ENCODE assay signal across 8 cellular contexts in genomic region chr22:36371920-36372319, GRCh38. TPM values are rescaled to one million over a fixed set of nuclear protein-coding genes. Genes with fewer than 3 reads are reported as not detected.
A peak's percentile ranks its signal among the peaks of the same experiment; 100 is the strongest.
DNase-seq lines count a peak whose midpoint lies in the region; ATAC-seq and TF ChIP-seq lines count a peak whose summit lies in the region.

No MANE protein-coding gene starts in this region.

- H2BK15ac ChIP-seq in mesendoderm (replicated peaks; ENCODE audit: low read depth) = no peak overlapping the region

- no peaks in the 10 kb centered on the region for H3K9me3 Mint-ChIP-seq in activated naive CD4-positive, alpha-beta T cell treated with anti-CD3 and anti-CD28 coated beads for 36 hours

- intact Hi-C loops in activated naive CD4-positive, alpha-beta T cell treated with anti-CD3 and anti-CD28 coated beads for 36 hours (cut with micrococcal nuclease) = loop anchor here (1.0 kb wide), 1 partner anchor 8 kb away; no protein-coding TSS in a partner anchor
- intact Hi-C loops in adrenal gland (cut with DNase I) = loop anchor here in 1 of 2 donors (10.0 kb wide), 1 partner anchor 93 kb away; no protein-coding TSS in a partner anchor

- ATAC-seq in GM21390 (IDR thresholded peaks at IDR 0.05; ENCODE audit: unreplicated experiment) = no peak

- peak overlapping the region; percentile 63 for H3K4me3 Mint-ChIP-seq in activated naive CD4-positive, alpha-beta T cell treated with anti-CD3 and anti-CD28 coated beads for 36 hours

- H4K5ac ChIP-seq in mesendoderm (ENCODE audit: low read length) = no peak overlapping the region

- no peak overlapping the region for H3K23ac ChIP-seq in mesendoderm (ENCODE audit: low read length)

- TF ChIP-seq CTCF in adrenal gland (IDR thresholded peaks at IDR 0.05) = no peak

- no peak overlapping the region for H2BK5ac ChIP-seq in mesendoderm (ENCODE audit: low read length)

- WGBS in adrenal gland, 4 donors = 73 to 80% (median 74%) methylated on average over 2 of the region's 2 CpGs
- no CpG with 5 or more reads among the region's 2 CpGs for WGBS in mesendoderm (ENCODE audit: extremely low coverage, insufficient coverage, low lambda C conversion rate)
- 84% methylated on average over 2 of the region's 2 CpGs for WGBS in thymus

- H3K27me3 Mint-ChIP-seq in activated naive CD4-positive, alpha-beta T cell treated with anti-CD3 and anti-CD28 coated beads for 36 hours (ENCODE audit: low read depth) = no peaks in the 10 kb centered on the region

- H4K8ac ChIP-seq in mesendoderm (ENCODE audit: low read depth, low read length) = no peak overlapping the region

- no peak for DNase-seq in activated naive CD4-positive, alpha-beta T cell treated with anti-CD3 and anti-CD28 coated beads for 36 hours
- DNase-seq in activated naive CD4-positive, alpha-beta T cell treated with Interleukin-2 at 50 U/mL for 16 hours = no peak
- no peak for DNase-seq in adrenal gland
- peak; percentile 0 for DNase-seq in mesendoderm
- no peak for DNase-seq in stimulated activated naive CD4-positive, alpha-beta T cell treated with Interleukin-2 at 50 U/mL for 16 hours (lab: John Stamatoyannopoulos, UW)
- no peak for DNase-seq in NCI-H446 (lab: John Stamatoyannopoulos, UW)

- H3K4me2 ChIP-seq in mesendoderm (ENCODE audit: low read length) = no peak overlapping the region

- H3K79me1 ChIP-seq in mesendoderm (ENCODE audit: low read length) = peaks cover 17% of the 10 kb centered on the region

- no peak for TF ChIP-seq POLR2A in adrenal gland (IDR thresholded peaks at IDR 0.05)

- CTCF ChIA-PET in activated naive CD4-positive, alpha-beta T cell treated with anti-CD3 and anti-CD28 coated beads for 36 hours (lab: Charles Lee) = interaction anchor here (0.7 to 3.5 kb wide), 4 partner anchors 13 to 99 kb away, joined by 3 to 13 read pairs (median 4); no protein-coding TSS in a partner anchor

- no peak overlapping the region for H3K9ac ChIP-seq in mesendoderm (ENCODE audit: low read length)

- H3K4me3 ChIP-seq in adrenal gland = no peak overlapping the region
- no peak overlapping the region for H3K4me3 ChIP-seq in mesendoderm (ENCODE audit: low read length)
- H3K4me3 ChIP-seq in thymus (ENCODE audit: low read length) = no peak overlapping the region

- H3K27ac ChIP-seq in adrenal gland = peak overlapping the region in 4 of 5 donors; percentile 76 to 90 (median 82)
- no peak overlapping the region for H3K27ac ChIP-seq in mesendoderm (ENCODE audit: low read depth, low read length)
- peak overlapping the region; percentile 25 for H3K27ac ChIP-seq in thymus (ENCODE audit: low read depth)

- H3K27ac Mint-ChIP-seq in activated naive CD4-positive, alpha-beta T cell treated with anti-CD3 and anti-CD28 coated beads for 36 hours = peak overlapping the region; percentile 96

- H3K4me1 ChIP-seq in adrenal gland (replicated peaks in 1 of 2) = peaks cover 71 to 97% of the 10 kb centered on the region in 2 donors
- peaks cover 27% of the 10 kb centered on the region for H3K4me1 ChIP-seq in mesendoderm (ENCODE audit: control insufficient read depth, low read depth, low read length)
- H3K4me1 ChIP-seq in thymus (ENCODE audit: control insufficient read depth, insufficient read depth, low read length) = peaks cover 70% of the 10 kb centered on the region

- H3K36me3 ChIP-seq in adrenal gland (replicated peaks in 1 of 2) (no peaks in the 10 kb centered on the region), mesendoderm (ENCODE audit: control insufficient read depth, insufficient read depth, low read length) (peaks cover 1% of the 10 kb centered on the region), thymus (ENCODE audit: control insufficient read depth, insufficient read depth) (peaks cover 42% of the 10 kb centered on the region)

- H2BK120ac ChIP-seq in mesendoderm (ENCODE audit: low read depth, low read length) = no peak overlapping the region

- H3K4me1 Mint-ChIP-seq in activated naive CD4-positive, alpha-beta T cell treated with anti-CD3 and anti-CD28 coated beads for 36 hours (ENCODE audit: low read depth) = peaks cover 95% of the 10 kb centered on the region

- H3K36me3 Mint-ChIP-seq in activated naive CD4-positive, alpha-beta T cell treated with anti-CD3 and anti-CD28 coated beads for 36 hours (ENCODE audit: low read depth) = peaks cover 41% of the 10 kb centered on the region

- no peak overlapping the region for H3K56ac ChIP-seq in mesendoderm (ENCODE audit: low read length)

- no peak overlapping the region for H2AK5ac ChIP-seq in mesendoderm (ENCODE audit: low read length)

- H3K9me3 ChIP-seq in adrenal gland (replicated peaks in 1 of 3) = no peaks in the 10 kb centered on the region
- H3K9me3 ChIP-seq in thymus (ENCODE audit: control insufficient read depth) = no peaks in the 10 kb centered on the region

- H3K4ac ChIP-seq in mesendoderm (ENCODE audit: low read depth, low read length) = no peak overlapping the region

- peaks cover 87% of the 10 kb centered on the region for H3K79me2 ChIP-seq in mesendoderm (ENCODE audit: control insufficient read depth, insufficient read depth, low read length)

- H3K18ac ChIP-seq in mesendoderm (ENCODE audit: low read length) = no peak overlapping the region

- no peaks in the 10 kb centered on the region for H3K27me3 ChIP-seq in adrenal gland
- no peaks in the 10 kb centered on the region for H3K27me3 ChIP-seq in mesendoderm (ENCODE audit: insufficient read depth, low read length, poor library complexity)
- H3K27me3 ChIP-seq in thymus (ENCODE audit: control insufficient read depth, insufficient read depth) = no peaks in the 10 kb centered on the region

RNA-seq across cellular contexts. Expression of gene MYH9, which starts 15.8 kb away (rescaled TPM):
- 100 to 1,000 TPM; 574 to 625 TPM for total RNA-seq in activated naive CD4-positive, alpha-beta T cell treated with anti-CD3 and anti-CD28 coated beads for 36 hours
- 100 to 1,000 TPM; 294 to 427 (median 369) TPM for total RNA-seq in adrenal gland
- 100 to 1,000 TPM in 2 of 3 donors, 10 to 100 TPM in 1; 96.2 to 164 (median 133) TPM for polyA plus RNA-seq in adrenal gland
- 110 TPM for polyA plus RNA-seq in mesendoderm (2013, experiment 1 of 2)
- 111 TPM for polyA plus RNA-seq in mesendoderm (2013, experiment 2 of 2)
- polyA plus RNA-seq in thymus = 155 TPM
